In genomic region chr1:23369335-23370013, GRCh38 we compare ENCODE assay signal across 8 cellular contexts. TPM values are rescaled to one million over a fixed set of nuclear protein-coding genes. Genes with fewer than 3 reads are reported as not detected.
DNase-seq lines count a peak whose midpoint lies in the region; ATAC-seq and TF ChIP-seq lines count a peak whose summit lies in the region.

Gene ZNF436 (minus strand): TSS chr1:23369836. CDS start chr1:23368005, 1,831 bp downstream.

- H3K4me1 Mint-ChIP-seq in CD4-positive, alpha-beta T cell (ENCODE audit: low read depth): peaks cover 43% of the 10 kb centered on the region
- peaks cover 23 to 46% (median 40%) of the 10 kb centered on the region in 4 donors for H3K4me1 Mint-ChIP-seq in naive thymus-derived CD8-positive, alpha-beta T cell

- no peak for TF ChIP-seq POLR2A in tibial nerve (IDR thresholded peaks at IDR 0.05)

- no peaks in the 10 kb centered on the region for H3K9me3 ChIP-seq in CD4-positive, alpha-beta T cell (ENCODE audit: control insufficient read depth, low read length)
- H3K9me3 ChIP-seq in tibial nerve: peaks cover 0 to 23% (median 2%) of the 10 kb centered on the region in 4 donors

- TF ChIP-seq EP300 in Ishikawa (IDR thresholded peaks at IDR 0.05; ENCODE audit: borderline replicate concordance) (no peak), tibial nerve (IDR thresholded peaks at IDR 0.05) (peak in 1 of 2 donors; percentile 71)

- H3K4me3 ChIP-seq in fibroblast of villous mesenchyme (ENCODE audit: low read depth, low read length): peak within 1 kb of the TSS; percentile 81
- peak within 1 kb of the TSS; percentile 79 to 95 (median 92) for H3K4me3 ChIP-seq in tibial nerve

- intact Hi-C loops in CD4-positive, alpha-beta T cell (cut with DNase I, micrococcal nuclease): loop anchor here (2.0 to 10.0 kb wide), 8 partner anchors 161 to 1273 kb away; partner anchors contain the start of genes E2F2 (in 2 of the 2), ELOA (in 1 of the 2), GALE (in 1 of the 2) and LUZP1 (in 1 of the 2)

- H3K27me3 ChIP-seq in CD4-positive, alpha-beta T cell (ENCODE audit: control insufficient read depth, insufficient read depth, low read length): no peaks in the 10 kb centered on the region
- no peaks in the 10 kb centered on the region for H3K27me3 ChIP-seq in tibial nerve

- H3K4me1 ChIP-seq in tibial nerve: peaks cover 0 to 49% (median 29%) of the 10 kb centered on the region in 4 donors

- peaks cover 0 to 29% (median 9%) of the 10 kb centered on the region in 3 donors for H3K36me3 ChIP-seq in tibial nerve

- ATAC-seq in CD4-positive, alpha-beta T cell (ENCODE audit: poor library complexity): no peak
- no peak for ATAC-seq in naive thymus-derived CD8-positive, alpha-beta T cell
- ATAC-seq in GM21390 (IDR thresholded peaks at IDR 0.05; ENCODE audit: unreplicated experiment): no peak

- H3K27me3 Mint-ChIP-seq in CD4-positive, alpha-beta T cell: no peaks in the 10 kb centered on the region
- no peaks in the 10 kb centered on the region for H3K27me3 Mint-ChIP-seq in naive thymus-derived CD8-positive, alpha-beta T cell

- no peak for TF ChIP-seq CTCF in CD4-positive, alpha-beta T cell (IDR thresholded peaks at IDR 0.05)
- no peak for TF ChIP-seq CTCF in fibroblast of villous mesenchyme (IDR thresholded peaks at IDR 0.05; ENCODE audit: insufficient read depth, low read depth, low read length)
- no peak for TF ChIP-seq CTCF in tibial nerve (IDR thresholded peaks at IDR 0.05)

- peak within 1 kb of the TSS; percentile 90 for H3K27ac ChIP-seq in CD4-positive, alpha-beta T cell (ENCODE audit: low read depth, low read length)
- H3K27ac ChIP-seq in tibial nerve: peak within 1 kb of the TSS; percentile 94 to 99 (median 98)

- no peak for TF ChIP-seq RAD21 in Ishikawa (IDR thresholded peaks at IDR 0.05; ENCODE audit: low read depth)

- 0% methylated on average over 15 to 29 of the region's 29 CpGs for WGBS in tibial nerve, 2 donors

- H3K36me3 Mint-ChIP-seq in CD4-positive, alpha-beta T cell (ENCODE audit: low read depth): peaks cover 38% of the 10 kb centered on the region
- H3K36me3 Mint-ChIP-seq in naive thymus-derived CD8-positive, alpha-beta T cell: peaks cover 0 to 12% (median 11%) of the 10 kb centered on the region in 3 donors

- DNase-seq in CD4-positive, alpha-beta T cell: peak; percentile 13 to 57 (median 28)
- DNase-seq in OCI-M2 (lab: John Stamatoyannopoulos, UW; ENCODE audit: unreplicated experiment): peak; percentile 25
- DNase-seq in activated naive CD4-positive, alpha-beta T cell treated with Interleukin-2 at 50 U/mL for 16 hours: peak; percentile 15
- DNase-seq in fibroblast of villous mesenchyme (ENCODE audit: low read depth): peak; percentile 91
- peak; percentile 26 to 77 (median 52) for DNase-seq in naive thymus-derived CD8-positive, alpha-beta T cell
- peak; percentile 69 to 89 for DNase-seq in tibial nerve (ENCODE audit: low spot score in 2 of 2)

- CTCF ChIA-PET in CD4-positive, alpha-beta T cell (lab: Charles Lee): interaction anchor here (2.1 kb wide), 1 partner anchor 25 kb away, joined by 11 read pairs; the partner anchor contains the start of gene HNRNPR

- POLR2A ChIA-PET in CD4-positive, alpha-beta T cell (lab: Charles Lee): interaction anchor here (1.2 to 3.9 kb wide), 3 partner anchors 12 to 27 kb away, joined by 4 to 116 read pairs (median 13); partner anchors contain the start of gene HNRNPR
- POLR2A ChIA-PET in naive thymus-derived CD8-positive, alpha-beta T cell (lab: Charles Lee): interaction anchor here (0.6 to 5.0 kb wide), 3 partner anchors 24 to 296 kb away, joined by 4 to 86 read pairs (median 5); partner anchors contain the start of genes ASAP3 and HNRNPR

- H3K27ac Mint-ChIP-seq in CD4-positive, alpha-beta T cell: peak within 1 kb of the TSS; percentile 95
- H3K27ac Mint-ChIP-seq in naive thymus-derived CD8-positive, alpha-beta T cell: peak within 1 kb of the TSS; percentile 82 to 99 (median 98)

- no peaks in the 10 kb centered on the region for H3K9me3 Mint-ChIP-seq in CD4-positive, alpha-beta T cell
- peaks cover 0 to 4% (median 0%) of the 10 kb centered on the region in 9 donors for H3K9me3 Mint-ChIP-seq in naive thymus-derived CD8-positive, alpha-beta T cell

- peak within 1 kb of the TSS; percentile 100 for H3K4me3 Mint-ChIP-seq in CD4-positive, alpha-beta T cell
- H3K4me3 Mint-ChIP-seq in naive thymus-derived CD8-positive, alpha-beta T cell: peak within 1 kb of the TSS; percentile 97 to 100 (median 99)

TF ChIP-seq in Ishikawa, 13 proteins besides CTCF, POLR2A, EP300 and RAD21:
- TF ChIP-seq CREB1 (IDR thresholded peaks at IDR 0.05; ENCODE audit: low read depth): no peak
- 0 out of 2 replicates have a peak, but pooled peaks have one; percentile 16 for TF ChIP-seq REST (IDR thresholded peaks at IDR 0.05; ENCODE audit: low read depth)
- peak; percentile 69 for TF ChIP-seq NFIC (IDR thresholded peaks at IDR 0.05)
TF ChIP-seq in Ishikawa: peak in this region for 2.

RNA-seq across cellular contexts. Expression of gene ZNF436, which starts in this region (rescaled TPM):
- total RNA-seq in CD4-positive, alpha-beta T cell: 1 to 10 TPM; 3.7 to 4.0 TPM
- 19.6 and 24.6 TPM in 2 replicates for total RNA-seq in fibroblast of villous mesenchyme
- total RNA-seq in naive thymus-derived CD8-positive, alpha-beta T cell: 1 to 10 TPM; 8.5 to 8.9 TPM
- 1 to 10 TPM; 1.8 to 3.9 (median 2.0) TPM for polyA plus RNA-seq in naive thymus-derived CD8-positive, alpha-beta T cell
- 10 to 100 TPM; 22.8 to 35.0 (median 30.2) TPM for total RNA-seq in tibial nerve

Comparison
In these comparisons a context has a peak if more than half of its experiments do, and no peak if none do; other contexts are left out.
1. DNase-seq: peak in every context shown above with its lines; median percentile 91 in fibroblast of villous mesenchyme; 79 in tibial nerve; 52 in naive thymus-derived CD8-positive, alpha-beta T cell; 28 in CD4-positive, alpha-beta T cell; 25 in OCI-M2; 15 in activated naive CD4-positive, alpha-beta T cell treated with Interleukin-2 at 50 U/mL for 16 hours.